ENCODE assay signal across 8 cellular contexts in the genomic region with DNA sequence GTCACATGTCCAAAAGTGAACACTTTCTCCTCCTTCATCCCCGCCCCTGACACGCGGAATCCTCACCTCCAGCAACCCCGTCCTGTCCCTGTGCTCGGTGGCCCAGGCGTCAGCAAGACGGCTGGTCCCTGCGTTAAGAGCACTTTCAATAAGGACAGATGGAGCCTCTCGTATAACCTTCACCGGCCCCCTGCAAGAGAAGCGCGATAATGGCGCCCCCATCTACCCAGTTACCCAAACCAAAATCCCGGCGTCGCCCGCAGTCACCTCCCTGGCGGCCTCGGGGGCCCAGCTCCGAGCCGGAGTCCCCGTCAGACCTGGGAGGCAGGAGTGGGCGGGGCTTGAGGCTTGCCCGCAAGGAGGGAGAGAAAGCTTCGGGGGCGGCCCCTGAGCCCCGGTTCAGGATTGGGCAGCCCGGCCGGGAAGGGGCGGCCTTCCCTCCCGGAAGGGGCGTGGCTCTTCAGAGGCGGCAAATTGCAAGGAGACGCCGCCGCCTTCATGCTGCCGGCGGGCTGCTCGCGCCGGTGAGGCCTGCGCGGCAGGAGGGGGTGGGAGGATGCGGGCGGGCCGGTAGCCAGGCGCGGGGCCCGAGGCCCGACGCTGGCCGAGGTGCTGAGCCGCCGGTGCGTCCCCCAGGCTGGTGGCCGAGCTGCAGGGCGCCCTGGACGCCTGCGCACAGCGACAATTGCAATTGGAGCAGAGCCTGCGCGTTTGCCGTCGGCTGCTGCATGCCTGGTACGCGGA. TPM values are rescaled to one million over a fixed set of nuclear protein-coding genes. Genes with fewer than 3 reads are reported as not detected.
DNase-seq lines count a peak whose midpoint lies in the region; ATAC-seq, FAIRE-seq and TF ChIP-seq lines count a peak whose summit lies in the region.

TEDC2 (plus strand) TSS at position 463 of the 744 bp plus-strand sequence; CDS start at position 499, 36 bp downstream.

- H2BK20ac ChIP-seq in IMR-90 (ENCODE audit: low read depth, low read length), result no peak within 1 kb of the TSS

- H3K23ac ChIP-seq in IMR-90 (ENCODE audit: low read depth, low read length), result peak within 1 kb of the TSS; percentile 70

- TF ChIP-seq POLR2A in IMR-90 (IDR thresholded peaks at IDR 0.05; ENCODE audit: low read depth, low read length), result no peak

- no peak for TF ChIP-seq RAD21 in IMR-90 (IDR thresholded peaks at IDR 0.05; ENCODE audit: low read length)

- H3K9me3 ChIP-seq in IMR-90 (ENCODE audit: control insufficient read depth, insufficient read depth, low read length) (no peaks in the 10 kb centered on the region), OCI-LY7 (ENCODE audit: low read length) (no peaks in the 10 kb centered on the region), mucosa of descending colon (no peaks in the 10 kb centered on the region)

- peak within 1 kb of the TSS; percentile 91 for H2AK9ac ChIP-seq in IMR-90 (replicated peaks; ENCODE audit: low read depth, low read length, poor library complexity)

- peak within 1 kb of the TSS; percentile 61; the same call in 1 of the 2 replicates for H4K5ac ChIP-seq in IMR-90 (ENCODE audit: low read depth, low read length)

- H3K79me2 ChIP-seq in OCI-LY7 (ENCODE audit: insufficient read depth, low read depth, low read length), result peaks cover 18% of the 10 kb centered on the region; the same call in 1 of the 2 replicates

- no peak within 1 kb of the TSS for H3K56ac ChIP-seq in IMR-90 (ENCODE audit: extremely low read depth, insufficient read depth, low read length)

- H2BK5ac ChIP-seq in IMR-90 (ENCODE audit: low read depth, low read length, poor library complexity, severe bottlenecking), result peak within 1 kb of the TSS; percentile 6

- H2BK120ac ChIP-seq in IMR-90 (ENCODE audit: low read depth, low read length), result no peak within 1 kb of the TSS

- no peaks in the 10 kb centered on the region for H3K9me2 ChIP-seq in OCI-LY7 (ENCODE audit: insufficient read depth, low read length)

- H3K27me3 ChIP-seq in IMR-90 (ENCODE audit: control insufficient read depth, insufficient read depth, low read length), result no peaks in the 10 kb centered on the region

- no peak within 1 kb of the TSS for H3K18ac ChIP-seq in IMR-90 (ENCODE audit: low read depth, low read length)

- peak within 1 kb of the TSS; percentile 56 for H3K9ac ChIP-seq in IMR-90 (ENCODE audit: low read depth, low read length)

- no peak for FAIRE-seq in D721Med (lab: Jason Lieb, UNC)

- H3K4me1 ChIP-seq in IMR-90 (ENCODE audit: control insufficient read depth, insufficient read depth, low read length) (peaks cover 7% of the 10 kb centered on the region; the same call in 1 of the 2 replicates), OCI-LY7 (ENCODE audit: insufficient read depth, low read length, poor library complexity, severe bottlenecking) (peaks cover 36% of the 10 kb centered on the region), mucosa of descending colon (ENCODE audit: low read depth) (peaks cover 9% of the 10 kb centered on the region)

- H2BK15ac ChIP-seq in IMR-90 (ENCODE audit: low read depth, low read length), result no peak within 1 kb of the TSS

- H2AFZ ChIP-seq in IMR-90 (replicated peaks; ENCODE audit: low read length, poor library complexity), result peak within 1 kb of the TSS; percentile 95
- no peak within 1 kb of the TSS; the same call in 1 of the 2 replicates for H2AFZ ChIP-seq in OCI-LY7 (ENCODE audit: low read length)

- no peak within 1 kb of the TSS for H4K91ac ChIP-seq in IMR-90 (ENCODE audit: insufficient read depth, low read depth, low read length)

- no peaks in the 10 kb centered on the region; the same call in 1 of the 2 replicates for H3K9me1 ChIP-seq in IMR-90 (ENCODE audit: insufficient read depth, low read length)

- no peak for TF ChIP-seq CTCF in D721Med (IDR thresholded peaks at IDR 0.05; ENCODE audit: insufficient read depth, missing control alignments)
- no peak for TF ChIP-seq CTCF in IMR-90 (conservative IDR thresholded peaks at IDR 0.05; ENCODE audit: low read depth, low read length)
- 0 out of 2 replicates have a peak, but pooled peaks have one; percentile 25 for TF ChIP-seq CTCF in OCI-LY7 (conservative IDR thresholded peaks at IDR 0.05; ENCODE audit: low read length)
- TF ChIP-seq CTCF in epithelial cell of esophagus (IDR thresholded peaks at IDR 0.05; ENCODE audit: insufficient read depth, low read depth, low read length, missing control alignments), result no peak
- no peak for TF ChIP-seq CTCF in mucosa of descending colon (IDR thresholded peaks at IDR 0.05)

- H3K14ac ChIP-seq in IMR-90 (replicated peaks; ENCODE audit: low read depth, low read length), result peak within 1 kb of the TSS; percentile 81

- DNase-seq in D721Med (ENCODE audit: insufficient read length, low spot score) (peak; percentile 100), IMR-90 (peak; percentile 85), OCI-LY7 (ENCODE audit: low spot score) (peak; percentile 98), epithelial cell of esophagus (ENCODE audit: low read depth) (peak; percentile 96), mucosa of descending colon (peak; percentile 97 to 98 (median 98))
- DNase-seq in activated CD8-positive, alpha-beta memory T cell treated with anti-CD3 and anti-CD28 coated beads, Interleukin-2, amount 50 U/mL, for 48 hours, result peak; percentile 97
- peak; percentile 92 to 94 for DNase-seq in stimulated activated CD8-positive, alpha-beta memory T cell treated with anti-CD3 and anti-CD28 coated beads, Interleukin-4, amount 100 ng/mL, for 1 hour (ENCODE audit: low read depth in 2 of 2, low spot score in 1 of 2)

- in situ Hi-C loops in IMR-90 (cut with MboI; ENCODE audit: low sequenced_read_pairs), result no loop called here

- POLR2A ChIA-PET in IMR-90 (lab: Charles Lee; ENCODE audit: unreplicated experiment), result interaction anchor here (0.6 kb wide), 1 partner anchor 31 kb away, joined by 3 read pairs; the partner anchor contains the start of gene CCNF
- POLR2A ChIA-PET in OCI-LY7 (lab: Charles Lee), result interaction anchor here (0.6 to 1.9 kb wide), 5 partner anchors 9 to 253 kb away, joined by 3 to 11 read pairs (median 4); partner anchors contain the start of gene NTN3

- H3K4me2 ChIP-seq in IMR-90 (ENCODE audit: low read depth, low read length) (peak within 1 kb of the TSS; percentile 93), OCI-LY7 (ENCODE audit: low read length) (peak within 1 kb of the TSS; percentile 99)

- peaks cover 3 to 43% of the 10 kb centered on the region in 2 experiments; a peak in 1 of 4 replicates for H3K79me1 ChIP-seq in IMR-90 (ENCODE audit: low read depth in 1 of 2, low read length in 2 of 2)

- WGBS in IMR-90 (ENCODE audit: extremely low coverage in 2 of 2, insufficient read length in 1 of 2), 2 experiments, result 1% methylated on average over 30 of the region's 66 CpGs; no CpG with 5 or more reads in 1 of the 2 experiments

- H3K27ac ChIP-seq in IMR-90 (ENCODE audit: insufficient read depth, low read length), result peak within 1 kb of the TSS; percentile 10; the same call in 1 of the 2 replicates
- peak within 1 kb of the TSS; percentile 69 for H3K27ac ChIP-seq in OCI-LY7 (ENCODE audit: low read depth, low read length, poor library complexity, severe bottlenecking)

- no peaks in the 10 kb centered on the region; the same call in 1 of the 2 replicates for H4K20me1 ChIP-seq in IMR-90 (ENCODE audit: insufficient read depth, low read length)
- H4K20me1 ChIP-seq in OCI-LY7 (ENCODE audit: insufficient read depth, low read length), result no peaks in the 10 kb centered on the region

- H3K4me3 ChIP-seq in IMR-90 (ENCODE audit: insufficient read depth, low read depth, low read length), result peak within 1 kb of the TSS; percentile 53
- peak within 1 kb of the TSS; percentile 79 for H3K4me3 ChIP-seq in OCI-LY7 (ENCODE audit: low read depth, low read length, poor library complexity, severe bottlenecking)
- peak within 1 kb of the TSS; percentile 62 for H3K4me3 ChIP-seq in epithelial cell of esophagus (ENCODE audit: low read length)
- no peak within 1 kb of the TSS for H3K4me3 ChIP-seq in mucosa of descending colon

- H3K36me3 ChIP-seq in IMR-90 (ENCODE audit: control insufficient read depth, insufficient read depth, low read length), result peaks cover 15% of the 10 kb centered on the region
- peaks cover 76% of the 10 kb centered on the region for H3K36me3 ChIP-seq in OCI-LY7 (ENCODE audit: insufficient read depth, low read length)
- H3K36me3 ChIP-seq in mucosa of descending colon (ENCODE audit: low read depth), result no peaks in the 10 kb centered on the region

- peak within 1 kb of the TSS; percentile 37 to 60; a peak in 3 of 4 replicates for H4K8ac ChIP-seq in IMR-90 (ENCODE audit: low read depth in 2 of 2, low read length in 2 of 2)

- ATAC-seq in GM21526 (IDR thresholded peaks at IDR 0.05; ENCODE audit: low FRiP score, unreplicated experiment) (peak; percentile 59), IMR-90 (ENCODE audit: low read depth) (peak; percentile 99), mucosa of descending colon (peak; percentile 99)

- peak within 1 kb of the TSS; percentile 36 for H2AK5ac ChIP-seq in IMR-90 (ENCODE audit: low read depth, low read length)

- H3K4ac ChIP-seq in IMR-90 (ENCODE audit: low read depth, low read length), result peak within 1 kb of the TSS; percentile 77

- BruUV-seq in IMR-90 (replicated peaks; lab: Mats Ljungman, UMichigan) (no TSS peak), OCI-LY7 (replicated peaks; lab: Mats Ljungman, UMichigan) (no TSS peak)

- intact Hi-C loops in IMR-90 (cut with micrococcal nuclease), result no loop called here
- intact Hi-C loops in OCI-LY7 (cut with micrococcal nuclease; ENCODE audit: unreplicated experiment), result no loop called here
- intact Hi-C loops in mucosa of descending colon (cut with DNase I, micrococcal nuclease), result no loop called here

- dilution Hi-C loops in IMR-90 (cut with HindIII; ENCODE audit: low sequenced_read_pairs, unreplicated experiment), result no loop called here

- CTCF ChIA-PET in IMR-90 (lab: Yijun Ruan, JAX), result no interaction called here
- CTCF ChIA-PET in OCI-LY7 (lab: Charles Lee; ENCODE audit: unreplicated experiment), result interaction anchor here (0.7 to 1.6 kb wide), 2 partner anchors 9 to 762 kb away, joined by 3 to 4 read pairs; no protein-coding TSS in a partner anchor

TF ChIP-seq in IMR-90, 13 proteins besides CTCF, POLR2A, EP300 and RAD21:
- TF ChIP-seq MXI1 (IDR thresholded peaks at IDR 0.05; ENCODE audit: borderline replicate concordance, low read depth, low read length) (peak; percentile 97), RCOR1 (IDR thresholded peaks at IDR 0.05; ENCODE audit: insufficient replicate concordance, low read length) (no peak)

RNA-seq across cellular contexts. Expression of gene TEDC2, which starts in this region (rescaled TPM):
- total RNA-seq in IMR-90 (2012; rRNA removed), result 3.6 TPM in 2 replicates
- 7.3 and 10.8 TPM in 2 replicates for polyA plus RNA-seq in IMR-90 (2012; rRNA removed)
- 5.2 and 6.1 TPM in 2 replicates for polyA plus RNA-seq in IMR-90 (2012; cell fraction: cytosol; rRNA removed)
- polyA plus RNA-seq in IMR-90 (2012; cell fraction: nucleus; rRNA removed; ENCODE audit: low replicate concordance), result 17.1 and 61.0 TPM in 2 replicates
- 89.3 and 110 TPM in 2 replicates for total RNA-seq in OCI-LY7 (2014; rRNA removed; shearing (Covaris generic))
- total RNA-seq in OCI-LY7 (2022), result 48.0 and 56.0 TPM in 2 replicates
- total RNA-seq in mucosa of descending colon, result 1 to 10 TPM; 1.1 to 5.5 (median 2.8) TPM

Comparison
In these comparisons a context has a peak if more than half of its experiments do, and no peak if none do; other contexts are left out.
1. RNA of gene TEDC2 (total RNA-seq): 48.0 to 110 TPM in OCI-LY7; 3.6 TPM in IMR-90 and 1.1 to 5.5 TPM in mucosa of descending colon; every median in the first group is over 4 times any median in the second.
2. Peak in every context shown above with its lines, with median percentiles within 50 percentile points of each other: DNase-seq and ATAC-seq.